10 cellular contexts compared by ENCODE assay signal in the genomic region with DNA sequence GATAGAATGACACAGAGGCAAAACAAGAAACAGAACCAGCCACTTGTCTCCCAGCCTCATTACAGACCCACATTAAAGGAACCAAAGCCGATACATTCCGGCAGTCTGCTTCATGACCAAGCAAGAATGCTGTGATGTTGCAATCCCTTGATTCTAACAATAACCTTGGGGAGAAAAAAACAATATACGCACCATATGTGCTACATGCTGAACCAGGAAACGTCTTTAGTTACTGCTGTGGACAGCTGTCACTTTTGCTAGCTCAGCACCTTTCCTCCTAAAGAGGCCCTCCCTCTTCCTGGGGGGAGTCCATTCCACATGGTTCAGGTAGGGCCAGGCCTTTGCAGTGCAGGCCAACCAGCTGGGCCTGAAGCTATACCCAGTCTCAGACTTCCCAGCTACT.
A peak's percentile ranks its signal among the peaks of the same experiment; 100 is the strongest.
DNase-seq lines count a peak whose midpoint lies in the region; ATAC-seq and TF ChIP-seq lines count a peak whose summit lies in the region.
"Had no signal": no experiment of that assay in that cellular context is flagged by ENCODE, and none has a peak within 500 bp of the region (broad histone marks: within the 10 kb centered on the region; RNA-seq: fewer than 3 reads in every experiment).

No MANE protein-coding gene starts in this region.

- H3K36me3 ChIP-seq in lower lobe of right lung, result no peaks in the 10 kb centered on the region

- H3K4me3 ChIP-seq in coronary artery, result no peak overlapping the region
- H3K4me3 ChIP-seq in lower lobe of right lung, result no peak overlapping the region

- no peaks in the 10 kb centered on the region for H3K27me3 ChIP-seq in lower lobe of right lung (ENCODE audit: low read depth)

- intact Hi-C loops in lower lobe of right lung (cut with DNase I), result no loop called here

- peak; percentile 29 for DNase-seq in SKM-1 treated with dmso at 0.1 percent for 144 hours (lab: John Stamatoyannopoulos, UW; ENCODE audit: unreplicated experiment)
- no peak for DNase-seq in SKM-1 (lab: John Stamatoyannopoulos, UW; ENCODE audit: unreplicated experiment)
- DNase-seq in coronary artery (ENCODE audit: low spot score), result no peak
- no peak for DNase-seq in lower lobe of right lung
- no peak for DNase-seq in activated effector memory CD4-positive, alpha-beta T cell treated with anti-CD3 and anti-CD28 coated beads, Interleukin-2, amount 50 U/mL, for 16 hours
- DNase-seq: CD4-positive, CD25-positive, alpha-beta regulatory T cell; stimulated activated CD4-positive, alpha-beta T cell treated with anti-CD3 and anti-CD28 coated beads, Interleukin-12 subunit alpha, Interleukin-12 subunit beta, amount 100 ng/mL, for 4 hours had no signal

- peaks cover 12% of the 10 kb centered on the region for H3K4me1 ChIP-seq in lower lobe of right lung

- TF ChIP-seq CTCF in coronary artery (IDR thresholded peaks at IDR 0.05) (no peak), lower lobe of right lung (IDR thresholded peaks at IDR 0.05) (no peak)

- H3K27ac ChIP-seq in coronary artery (peak overlapping the region; percentile 33 to 75), lower lobe of right lung (peak overlapping the region; percentile 60)

- peak; percentile 52 to 89 for ATAC-seq in lower lobe of right lung
- ATAC-seq in GM18498 (IDR thresholded peaks at IDR 0.05; ENCODE audit: unreplicated experiment), result no peak
- no peak for ATAC-seq in HG03442 (IDR thresholded peaks at IDR 0.05; ENCODE audit: unreplicated experiment)
- no peak for ATAC-seq in GM19324 (IDR thresholded peaks at IDR 0.05; ENCODE audit: low FRiP score, unreplicated experiment)

- H3K9me3 ChIP-seq in lower lobe of right lung, result peaks cover 7% of the 10 kb centered on the region

Comparison
In these comparisons a context has a peak if more than half of its experiments do, and no peak if none do; other contexts are left out.
1. ATAC-seq: peak in lower lobe of right lung (2 of 2); none in GM18498 (single experiment), HG03442 (single experiment) and GM19324 (single experiment).